In the genomic region with DNA sequence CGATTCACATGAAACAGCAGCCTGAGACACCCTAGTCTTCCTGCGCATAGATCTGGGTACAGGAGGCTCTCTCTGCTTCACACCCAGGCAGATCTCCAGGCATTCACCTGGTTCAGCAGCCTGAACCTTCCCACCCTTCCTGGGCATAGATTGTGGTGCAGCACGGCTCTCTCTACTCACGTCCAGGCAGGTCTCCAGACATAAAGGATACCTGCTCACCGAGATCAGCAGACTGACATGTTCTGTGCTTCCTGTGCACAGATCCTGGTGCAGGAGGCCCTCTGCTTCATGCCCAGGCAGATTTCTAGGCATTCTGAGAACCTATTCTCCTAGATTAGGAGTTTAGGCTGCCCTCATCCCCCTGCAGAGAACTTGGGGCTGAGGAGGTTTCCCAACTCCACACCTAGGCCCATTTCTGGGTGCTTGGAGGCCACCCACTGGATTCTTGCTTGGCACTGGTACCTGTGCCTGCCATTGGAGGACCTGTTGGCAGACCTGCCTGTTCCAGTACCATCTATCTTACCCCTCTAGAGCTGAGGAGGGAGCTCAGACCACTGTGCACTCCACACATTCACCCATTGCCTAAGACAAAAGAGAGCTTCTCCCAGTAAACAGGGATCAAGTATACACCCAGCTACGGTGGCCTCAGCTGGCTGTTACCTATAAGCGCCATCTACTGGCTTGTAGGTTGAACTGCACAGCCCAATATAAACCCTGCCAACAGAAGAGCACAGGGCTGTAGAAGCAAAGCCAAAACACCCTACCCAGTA, we compare ENCODE assay signal across 7 cellular contexts. TPM values are rescaled to one million over a fixed set of nuclear protein-coding genes. Genes with fewer than 3 reads are reported as not detected.
A peak's percentile ranks its signal among the peaks of the same experiment; 100 is the strongest.
DNase-seq lines count a peak whose midpoint lies in the region; ATAC-seq and TF ChIP-seq lines count a peak whose summit lies in the region.

No MANE protein-coding gene starts in this region.

- H3K27me3 ChIP-seq in PC-9 (ENCODE audit: insufficient read depth, low read depth) = no peaks in the 10 kb centered on the region
- H3K27me3 ChIP-seq in iPS DF 6.9 (ENCODE audit: control insufficient read depth, insufficient read depth, low read length) = no peaks in the 10 kb centered on the region
- H3K27me3 ChIP-seq in stomach = no peaks in the 10 kb centered on the region

- peak; percentile 81 for TF ChIP-seq CTCF in PC-9 (conservative IDR thresholded peaks at IDR 0.05)
- peak in 1 of 7 experiments; percentile 16 for TF ChIP-seq CTCF in stomach (IDR thresholded peaks at IDR 0.05)

- H3K4me3 ChIP-seq in PC-9 (no peak overlapping the region), iPS DF 6.9 (ENCODE audit: low read length) (no peak overlapping the region), stomach (no peak overlapping the region)

- H3K4me1 ChIP-seq in PC-9 (replicated peaks; ENCODE audit: insufficient read depth) (no peaks in the 10 kb centered on the region), iPS DF 6.9 (ENCODE audit: control insufficient read depth, insufficient read depth, low read length) (peaks cover 1% of the 10 kb centered on the region; the same call in 1 of the 2 replicates), stomach (no peaks in the 10 kb centered on the region)

- H3K4me2 ChIP-seq in PC-9 = no peak overlapping the region

- whole genome bisulfite sequencing in iPS DF 6.9 (ENCODE audit: insufficient coverage, insufficient read length) = no CpG with 5 or more reads among the region's 7 CpGs
- WGBS in stomach, 5 donors = 47 to 68% (median 58%) methylated on average over 4 to 7 of the region's 7 CpGs

- TF ChIP-seq EP300 in stomach (IDR thresholded peaks at IDR 0.05) = no peak

- POLR2A ChIA-PET in PC-9 (lab: Charles Lee; ENCODE audit: unreplicated experiment) = no interaction called here

- H3K9me2 ChIP-seq in PC-9 (ENCODE audit: insufficient read depth) = no peaks in the 10 kb centered on the region; the same call in 1 of the 2 replicates

- H3K79me2 ChIP-seq in PC-9 (ENCODE audit: low read depth) = no peaks in the 10 kb centered on the region

- BruUV-seq in PC-9 (replicated peaks; lab: Mats Ljungman, UMichigan) = no TSS peak

- no peaks in the 10 kb centered on the region for H3K36me3 ChIP-seq in PC-9 (ENCODE audit: low read depth)
- H3K36me3 ChIP-seq in iPS DF 6.9 (ENCODE audit: control insufficient read depth, insufficient read depth, low read length) = no peaks in the 10 kb centered on the region
- H3K36me3 ChIP-seq in stomach = no peaks in the 10 kb centered on the region

- H3K27ac ChIP-seq in PC-9 (no peak overlapping the region), iPS DF 6.9 (ENCODE audit: low read length) (no peak overlapping the region), stomach (no peak overlapping the region)

- no peaks in the 10 kb centered on the region for H4K20me1 ChIP-seq in PC-9 (ENCODE audit: insufficient read depth)

- H3F3A ChIP-seq in PC-9 (ENCODE audit: insufficient read depth, low read depth) = no peaks in the 10 kb centered on the region

- peak; percentile 97 for ATAC-seq in HG03103 (IDR thresholded peaks at IDR 0.05; ENCODE audit: low read depth, unreplicated experiment)

- intact Hi-C loops in PC-9 (cut with micrococcal nuclease; ENCODE audit: unreplicated experiment) = no loop called here
- intact Hi-C loops in stomach (cut with DNase I; ENCODE audit: low total_unique reads) = no loop called here

- no peak for TF ChIP-seq POLR2A in stomach (IDR thresholded peaks at IDR 0.05)

- DNase-seq in ELF-1 (ENCODE audit: low read depth, low spot score) (peak; percentile 68), GM19238 (ENCODE audit: insufficient read length, low spot score) (peak; percentile 13), PC-9 (peak in 1 of 2 experiments; percentile 36), iPS DF 6.9 (ENCODE audit: low read depth, low spot score) (peak; percentile 43), stomach (no peak), 8988T (no peak)

- H2AFZ ChIP-seq in PC-9 = no peak overlapping the region

- CTCF ChIA-PET in PC-9 (lab: Charles Lee) = interaction anchor here (1.0 kb wide), 1 partner anchor 575 kb away, joined by 5 read pairs; no protein-coding TSS in a partner anchor

- H3K9me3 ChIP-seq in PC-9 (ENCODE audit: insufficient read depth, low read depth) (no peaks in the 10 kb centered on the region; the same call in 1 of the 2 replicates), iPS DF 6.9 (ENCODE audit: control insufficient read depth, insufficient read depth, low read length) (no peaks in the 10 kb centered on the region), stomach (peaks cover 0 to 37% (median 22%) of the 10 kb centered on the region in 4 donors)

RNA-seq across cellular contexts. Expression of a gene that starts 28.0 kb away (rescaled TPM):
- not detected in 2 replicates for total RNA-seq in PC-9 (2021)
- not detected for total RNA-seq in stomach
- polyA plus RNA-seq in stomach = not detected

Comparison
In these comparisons a context has a peak if more than half of its experiments do, and no peak if none do; other contexts are left out.
1. DNase-seq: peak in ELF-1 (single experiment), GM19238 (single experiment) and iPS DF 6.9 (single experiment); none in stomach (single experiment) and 8988T (single experiment).